In genomic region chr12:7162691-7163114, GRCh38 we compare ENCODE assay signal across 8 cellular contexts. TPM values are rescaled to one million over a fixed set of nuclear protein-coding genes. Genes with fewer than 3 reads are reported as not detected.
DNase-seq lines count a peak whose midpoint lies in the region; ATAC-seq and TF ChIP-seq lines count a peak whose summit lies in the region.

No MANE protein-coding gene starts in this region.

- in situ Hi-C loops in astrocyte of the spinal cord (cut with HindIII; ENCODE audit: low sequenced_read_pairs) = no loop called here

- H3K4me3 ChIP-seq in astrocyte of the spinal cord (ENCODE audit: low read depth, low read length) (no peak overlapping the region), kidney epithelial cell (ENCODE audit: low read depth, low read length) (no peak overlapping the region)

- no peaks in the 10 kb centered on the region for H3K36me3 ChIP-seq in kidney epithelial cell (ENCODE audit: control insufficient read depth, insufficient read depth, low read length)

- peaks cover 13% of the 10 kb centered on the region for H3K27me3 ChIP-seq in kidney epithelial cell (ENCODE audit: control insufficient read depth, insufficient read depth, low read length)

- peak; percentile 51 to 63 for ATAC-seq in activated CD4-positive, CD25-positive, alpha-beta regulatory T cell treated with anti-CD3 and anti-CD28 coated beads, Interleukin-2, amount 50 U/mL, for 24 hours
- no peak for ATAC-seq in HG03095 (IDR thresholded peaks at IDR 0.05; ENCODE audit: unreplicated experiment)

- TF ChIP-seq CTCF in astrocyte of the spinal cord (IDR thresholded peaks at IDR 0.05; ENCODE audit: low read depth, low read length) (peak; percentile 54), kidney epithelial cell (IDR thresholded peaks at IDR 0.05; ENCODE audit: insufficient read depth, low read length, poor library complexity, severe bottlenecking) (peak; percentile 77)

- no peak for DNase-seq in activated CD4-positive, CD25-positive, alpha-beta regulatory T cell treated with anti-CD3 and anti-CD28 coated beads, Interleukin-2, amount 50 U/mL, for 72 hours
- DNase-seq in NCI-H510A (lab: John Stamatoyannopoulos, UW) (peak; percentile 70), astrocyte of the spinal cord (ENCODE audit: low read depth, low spot score) (no peak), kidney epithelial cell (ENCODE audit: low read depth) (no peak), pons (ENCODE audit: low spot score) (no peak)
- peak in 2 of 3 experiments; percentile 4 to 22 for DNase-seq in stimulated activated CD4-positive, alpha-beta T cell treated with anti-CD3 and anti-CD28 coated beads, TNF-alpha, amount 100 ng/mL, for 24 hours (ENCODE audit: low read depth in 3 of 3)

RNA-seq across cellular contexts. Expression of gene PEX5, which starts 26.8 kb away (rescaled TPM):
- total RNA-seq in kidney epithelial cell = 25.0 and 32.1 TPM in 2 replicates

RNA-seq across cellular contexts. Expression of gene CLSTN3, which starts 32.5 kb away (rescaled TPM):
- 61.3 and 85.6 TPM in 2 replicates for total RNA-seq in kidney epithelial cell

RNA-seq across cellular contexts. Expression of gene RBP5, which starts 34.0 kb away (rescaled TPM):
- 0.27 TPM in 1 of 2 replicates, not detected in the other for total RNA-seq in kidney epithelial cell

RNA-seq across cellular contexts. Expression of gene C1RL, which starts 53.7 kb away (rescaled TPM):
- 26.6 and 29.6 TPM in 2 replicates for total RNA-seq in kidney epithelial cell

Comparison
In these comparisons a context has a peak if more than half of its experiments do, and no peak if none do; other contexts are left out.
1. DNase-seq: peak in NCI-H510A (single experiment) and stimulated activated CD4-positive, alpha-beta T cell treated with anti-CD3 and anti-CD28 coated beads, TNF-alpha, amount 100 ng/mL, for 24 hours (2 of 3); none in activated CD4-positive, CD25-positive, alpha-beta regulatory T cell treated with anti-CD3 and anti-CD28 coated beads, Interleukin-2, amount 50 U/mL, for 72 hours (single experiment), astrocyte of the spinal cord (single experiment), kidney epithelial cell (single experiment) and pons (single experiment).